In genomic region chr2:199535445-199536177, GRCh38 we compare ENCODE assay signal across 15 cellular contexts.
"Had no signal": no experiment of that assay in that cellular context is flagged by ENCODE, and none has a peak within 500 bp of the region (broad histone marks: within the 10 kb centered on the region; RNA-seq: fewer than 3 reads in every experiment).

No MANE protein-coding gene starts in this region.

- H3K4me1 ChIP-seq: heart right ventricle, pancreas had no signal

- ATAC-seq: heart right ventricle, pancreas, right cardiac atrium had no signal

- H3K4me3 ChIP-seq: heart right ventricle, pancreas had no signal

- H3K27me3 ChIP-seq: heart right ventricle, pancreas had no signal

- H3K9me3 ChIP-seq: heart right ventricle, pancreas had no signal

- DNase-seq: effector CD4-positive, alpha-beta T cell; endodermal cell; foreskin melanocyte; heart right ventricle; hypothalamus; kidney glomerular epithelial cell; mesendoderm; naive B cell; occipital lobe; pancreas; right cardiac atrium; small intestine; stimulated activated CD4-positive, alpha-beta T cell treated with anti-CD3 and anti-CD28 coated beads, Interleukin-12 subunit alpha, Interleukin-12 subunit beta, amount 100 ng/mL, for 4 hours; stimulated activated naive CD4-positive, alpha-beta T cell treated with Interleukin-2 at 50 U/mL for 16 hours; trophoblast cell had no signal

- H3K36me3 ChIP-seq: heart right ventricle, pancreas had no signal
